23 cellular contexts compared by ENCODE assay signal in the genomic region with DNA sequence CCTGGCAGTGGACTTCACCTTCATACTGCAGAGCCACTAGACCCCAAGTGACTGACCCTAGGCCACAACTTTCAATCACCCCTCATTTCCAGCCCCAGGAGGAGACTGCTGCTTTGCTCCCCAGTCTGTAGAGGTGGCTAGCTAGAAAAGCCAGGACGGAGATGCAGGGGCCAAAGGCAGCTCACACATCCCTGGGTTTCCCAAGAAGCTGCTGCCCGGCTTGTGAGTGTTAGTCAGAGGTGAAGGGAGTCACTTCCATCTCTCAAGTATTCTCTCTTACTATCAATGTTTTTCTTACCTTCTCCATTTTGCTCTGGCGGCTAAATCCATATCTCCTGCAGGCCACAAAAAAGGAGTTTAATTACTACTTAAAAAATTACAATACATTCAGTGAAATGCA. TPM values are rescaled to one million over a fixed set of nuclear protein-coding genes. Genes with fewer than 3 reads are reported as not detected.
DNase-seq lines count a peak whose midpoint lies in the region; ATAC-seq, FAIRE-seq and TF ChIP-seq lines count a peak whose summit lies in the region.
"Had no signal": no experiment of that assay in that cellular context is flagged by ENCODE, and none has a peak within 500 bp of the region (broad histone marks: within the 10 kb centered on the region; RNA-seq: fewer than 3 reads in every experiment).

No MANE protein-coding gene starts in this region.

- no peak overlapping the region for H3K4me2 ChIP-seq in GM23248 (ENCODE audit: unreplicated experiment)
- H3K4me2 ChIP-seq: GM23338, PC-9 had no signal

- H3K4me3 ChIP-seq in GM23248 (no peak overlapping the region), RWPE2 (ENCODE audit: severe bottlenecking) (no peak overlapping the region)
- H3K4me3 ChIP-seq: GM23338, PC-9 had no signal

- peak; percentile 36 for DNase-seq in GM23248
- DNase-seq in RWPE2 (ENCODE audit: low spot score), result no peak
- DNase-seq in glutamatergic neuron, result no peak
- DNase-seq in urothelium cell line (ENCODE audit: low spot score), result no peak
- DNase-seq: Calu3, DMS79 treated with DMSO at 0.1 percent for 48 hours, GF-D8, HCEC 1CT, NCI-H1092, NCI-H1417 treated with DMSO at 0.1 percent for 48 hours, NCI-H1694 treated with DMSO at 0.1 percent for 48 hours, NCI-H2081, NCI-H2227 treated with DMSO at 0.1 percent for 48 hours, NCI-H526 treated with DMSO at 0.1 percent for 48 hours, PC-9, SHP77 had no signal

- in situ Hi-C loops in GM23248 (cut with MboI), result no loop called here

- peak overlapping the region; percentile 30 for H3K27ac Mint-ChIP-seq in glutamatergic neuron (ENCODE audit: unreplicated experiment)
- H3K27ac Mint-ChIP-seq: B cell had no signal

- peaks cover 25% of the 10 kb centered on the region for H3K4me1 Mint-ChIP-seq in glutamatergic neuron (ENCODE audit: low read depth, unreplicated experiment)
- H3K4me1 Mint-ChIP-seq: B cell had no signal

- WGBS in GM23248 (ENCODE audit: low coverage in 1 of 2, low lambda C conversion rate in 2 of 2, missing lambda C conversion rate in 2 of 2), 2 experiments, result 95 to 98% methylated on average over 3 of the region's 3 CpGs

- peak overlapping the region; percentile 91 for H3K27ac ChIP-seq in GM23248
- H3K27ac ChIP-seq in RWPE2 (ENCODE audit: poor library complexity, severe bottlenecking), result peak overlapping the region; percentile 99
- H3K27ac ChIP-seq: HL-60, PC-9 had no signal

- TF ChIP-seq CTCF in RWPE2 (IDR thresholded peaks at IDR 0.05; ENCODE audit: poor library complexity, severe bottlenecking) (no peak), glutamatergic neuron (IDR thresholded peaks at IDR 0.05; ENCODE audit: partially characterized antibody, unreplicated experiment) (no peak)

- H3K27me3 ChIP-seq in GM23248 (replicated peaks; ENCODE audit: insufficient read depth), result no peaks in the 10 kb centered on the region
- no peaks in the 10 kb centered on the region for H3K27me3 ChIP-seq in RWPE2 (ENCODE audit: insufficient read depth, poor library complexity, severe bottlenecking)

- no peak overlapping the region for H3K4me3 Mint-ChIP-seq in glutamatergic neuron (ENCODE audit: unreplicated experiment)
- H3K4me3 Mint-ChIP-seq: B cell, GM23338 had no signal

- H2AFZ ChIP-seq in GM23248, result no peak overlapping the region
- H2AFZ ChIP-seq: GM23338, PC-9 had no signal

- peaks cover 3% of the 10 kb centered on the region for H3K27me3 Mint-ChIP-seq in glutamatergic neuron (ENCODE audit: unreplicated experiment)
- H3K27me3 Mint-ChIP-seq: B cell had no signal

- peak; percentile 17 for FAIRE-seq in urothelium cell line (lab: Jason Lieb, UNC)
- FAIRE-seq: GM12892 had no signal

- H3K4me1 ChIP-seq in GM23248 (ENCODE audit: insufficient read depth), result peaks cover 58% of the 10 kb centered on the region
- peaks cover 37% of the 10 kb centered on the region for H3K4me1 ChIP-seq in RWPE2 (ENCODE audit: insufficient read depth, poor library complexity, severe bottlenecking)

- H3K9me3 Mint-ChIP-seq in glutamatergic neuron (ENCODE audit: unreplicated experiment), result peaks cover 3% of the 10 kb centered on the region
- H3K9me3 Mint-ChIP-seq: GM23338 had no signal

- H3K9me2 ChIP-seq in GM23248 (ENCODE audit: insufficient read depth), result no peaks in the 10 kb centered on the region

- no peaks in the 10 kb centered on the region for H4K20me1 ChIP-seq in GM23248 (ENCODE audit: insufficient read depth)

- no peak overlapping the region for H3K9ac ChIP-seq in GM23248

- H3K36me3 Mint-ChIP-seq in glutamatergic neuron (ENCODE audit: unreplicated experiment), result no peaks in the 10 kb centered on the region

- no peak for ATAC-seq in RWPE2 (ENCODE audit: low read depth)
- ATAC-seq in HG02763 (IDR thresholded peaks at IDR 0.05; ENCODE audit: unreplicated experiment), result no peak
- no peak for ATAC-seq in HG02571 (IDR thresholded peaks at IDR 0.05; ENCODE audit: unreplicated experiment)
- ATAC-seq in GM18867 (IDR thresholded peaks at IDR 0.05; ENCODE audit: unreplicated experiment), result no peak
- ATAC-seq: GM23338 had no signal

- H3K36me3 ChIP-seq in GM23248 (ENCODE audit: low read depth) (peaks cover 11% of the 10 kb centered on the region), RWPE2 (ENCODE audit: low read depth) (peaks cover 48% of the 10 kb centered on the region)

- H3K79me2 ChIP-seq in GM23248 (ENCODE audit: insufficient read depth), result peaks cover 18% of the 10 kb centered on the region

- H3K9me3 ChIP-seq in GM23248 (ENCODE audit: low read depth) (no peaks in the 10 kb centered on the region), RWPE2 (ENCODE audit: severe bottlenecking) (no peaks in the 10 kb centered on the region)

- peaks cover 48% of the 10 kb centered on the region for H3F3A ChIP-seq in GM23248 (ENCODE audit: insufficient read depth)

RNA-seq across cellular contexts. Expression of a gene that starts 36.2 kb away (rescaled TPM):
- 15.9 and 23.8 TPM in 2 replicates for total RNA-seq in GM23248 (2014; rRNA removed; shearing (Covaris generic))
- 11.4 and 12.8 TPM in 2 replicates for polyA plus RNA-seq in GM23248 (2016; fragmentation: Nextera tagmentation; extraction: Ambion mirVana)
- 32.6 TPM for total RNA-seq in glutamatergic neuron (ENCODE audit: unreplicated experiment)
